9 cellular contexts compared by ENCODE assay signal in the genomic region with DNA sequence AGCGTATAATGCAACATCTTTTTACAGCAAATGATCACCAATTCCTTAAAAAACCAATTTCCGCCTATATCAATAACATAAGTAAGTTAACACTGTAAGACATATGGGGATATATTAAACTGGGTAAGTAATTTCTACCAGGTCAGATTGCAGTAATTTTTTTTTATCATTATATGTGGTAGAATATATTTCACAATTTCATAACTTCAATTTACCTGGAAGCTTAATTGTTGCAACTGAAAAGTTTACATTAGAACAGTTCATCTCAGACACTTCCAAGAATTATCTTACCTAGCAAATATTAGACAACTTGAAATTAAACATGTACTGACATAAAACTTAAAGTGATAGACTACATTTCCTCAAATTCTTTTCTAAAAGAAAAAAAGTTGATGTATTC. TPM values are rescaled to one million over a fixed set of nuclear protein-coding genes. Genes with fewer than 3 reads are reported as not detected.
DNase-seq lines count a peak whose midpoint lies in the region; ATAC-seq and TF ChIP-seq lines count a peak whose summit lies in the region.
"Had no signal": no experiment of that assay in that cellular context is flagged by ENCODE, and none has a peak within 500 bp of the region (broad histone marks: within the 10 kb centered on the region; RNA-seq: fewer than 3 reads in every experiment).

No MANE protein-coding gene starts in this region.

- H3K27me3 ChIP-seq in DOHH2 (ENCODE audit: control insufficient read depth, low read length) (no peaks in the 10 kb centered on the region), OCI-LY3 (ENCODE audit: low read depth, low read length) (no peaks in the 10 kb centered on the region), endocrine pancreas (ENCODE audit: control insufficient read depth, insufficient read depth, low read length) (no peaks in the 10 kb centered on the region), osteoblast (ENCODE audit: insufficient read depth, low read length) (no peaks in the 10 kb centered on the region), colonic mucosa (no peaks in the 10 kb centered on the region)

- ATAC-seq in HG03045 (IDR thresholded peaks at IDR 0.05; ENCODE audit: unreplicated experiment): no peak

- H3K79me2 ChIP-seq in DOHH2 (ENCODE audit: control insufficient read depth, low read length) (peaks cover 58% of the 10 kb centered on the region), OCI-LY3 (ENCODE audit: low read length) (peaks cover 21% of the 10 kb centered on the region), osteoblast (ENCODE audit: insufficient read depth, low read length) (peaks cover 74% of the 10 kb centered on the region)

- H3K9me3 ChIP-seq in DOHH2 (ENCODE audit: control insufficient read depth, insufficient read depth, low read length) (no peaks in the 10 kb centered on the region), OCI-LY3 (ENCODE audit: insufficient read depth, low read length) (no peaks in the 10 kb centered on the region), endocrine pancreas (ENCODE audit: control insufficient read depth, low read length) (no peaks in the 10 kb centered on the region), osteoblast (ENCODE audit: low read depth, low read length) (no peaks in the 10 kb centered on the region), colonic mucosa (no peaks in the 10 kb centered on the region)

- H3K4me2 ChIP-seq in DOHH2 (ENCODE audit: low read length) (peak overlapping the region; percentile 82), OCI-LY3 (ENCODE audit: low read length) (peak overlapping the region; percentile 21; the same call in 1 of the 2 replicates), osteoblast (ENCODE audit: insufficient read depth, low read length) (peak overlapping the region; percentile 92)

- H3K9ac ChIP-seq in OCI-LY3 (ENCODE audit: low read length) (no peak overlapping the region), endocrine pancreas (ENCODE audit: control insufficient read depth, insufficient read depth, low read length) (no peak overlapping the region), colonic mucosa (ENCODE audit: low read depth in 2 of 2, low read length in 2 of 2) (no peak overlapping the region)

- H3K4me1 ChIP-seq in DOHH2 (ENCODE audit: control insufficient read depth, low read length): peaks cover 37% of the 10 kb centered on the region
- peaks cover 26% of the 10 kb centered on the region for H3K4me1 ChIP-seq in OCI-LY3 (ENCODE audit: low read length)
- peaks cover 32% of the 10 kb centered on the region for H3K4me1 ChIP-seq in endocrine pancreas (ENCODE audit: control insufficient read depth, insufficient read depth, low read length)
- H3K4me1 ChIP-seq in osteoblast (ENCODE audit: insufficient read depth, low read length): peaks cover 34% of the 10 kb centered on the region
- H3K4me1 ChIP-seq in colonic mucosa: peaks cover 10% of the 10 kb centered on the region

- no peak for TF ChIP-seq CTCF in DOHH2 (IDR thresholded peaks at IDR 0.05; ENCODE audit: low read depth, low read length, poor library complexity, severe bottlenecking)
- TF ChIP-seq CTCF in OCI-LY3 (IDR thresholded peaks at IDR 0.05; ENCODE audit: low read depth, low read length): no peak
- TF ChIP-seq CTCF in osteoblast (IDR thresholded peaks at IDR 0.05; ENCODE audit: extremely low read depth, low read depth, low read length): no peak
- no peak for TF ChIP-seq CTCF in colonic mucosa (IDR thresholded peaks at IDR 0.05)

- H3F3A ChIP-seq in DOHH2 (ENCODE audit: control insufficient read depth, insufficient read depth): no peaks in the 10 kb centered on the region

- H3K27ac ChIP-seq in DOHH2 (ENCODE audit: low read depth, low read length) (no peak overlapping the region), OCI-LY3 (ENCODE audit: low read length) (no peak overlapping the region), osteoblast (ENCODE audit: low read depth, low read length) (no peak overlapping the region), colonic mucosa (no peak overlapping the region)

- no peak overlapping the region for H2AFZ ChIP-seq in OCI-LY3 (ENCODE audit: low read depth, low read length)
- H2AFZ ChIP-seq in osteoblast (ENCODE audit: low read length): no peak overlapping the region

- peak overlapping the region; percentile 83 for H3K4me3 ChIP-seq in DOHH2 (ENCODE audit: low read length)
- 0 out of 2 replicates have a peak overlapping the region, but pooled peaks have one; percentile 1 for H3K4me3 ChIP-seq in OCI-LY3 (ENCODE audit: low read length)
- peak overlapping the region; percentile 98 for H3K4me3 ChIP-seq in endocrine pancreas (ENCODE audit: control insufficient read depth, insufficient read depth, low read length)
- peak overlapping the region; percentile 82 for H3K4me3 ChIP-seq in osteoblast (ENCODE audit: insufficient read depth, low read length)
- H3K4me3 ChIP-seq in colonic mucosa: no peak overlapping the region

- H3K36me3 ChIP-seq in DOHH2 (ENCODE audit: control insufficient read depth, low read length): peaks cover 7% of the 10 kb centered on the region
- H3K36me3 ChIP-seq in OCI-LY3 (replicated peaks; ENCODE audit: low read depth, low read length): no peaks in the 10 kb centered on the region
- no peaks in the 10 kb centered on the region for H3K36me3 ChIP-seq in endocrine pancreas (ENCODE audit: control insufficient read depth, insufficient read depth, low read length)
- no peaks in the 10 kb centered on the region for H3K36me3 ChIP-seq in osteoblast (ENCODE audit: insufficient read depth, low read length)
- H3K36me3 ChIP-seq in colonic mucosa: no peaks in the 10 kb centered on the region

- H4K20me1 ChIP-seq in DOHH2 (ENCODE audit: control insufficient read depth, insufficient read depth, low read depth, low read length) (no peaks in the 10 kb centered on the region), OCI-LY3 (ENCODE audit: insufficient read depth, low read length) (no peaks in the 10 kb centered on the region), osteoblast (ENCODE audit: insufficient read depth, low read length) (no peaks in the 10 kb centered on the region)

- DNase-seq in osteoblast (ENCODE audit: insufficient read length, low spot score, missing footprints) (no peak), colonic mucosa (no peak), SKM-1 treated with dmso at 0.1 percent for 144 hours (lab: John Stamatoyannopoulos, UW; ENCODE audit: unreplicated experiment) (no peak)
- DNase-seq in stimulated activated naive CD4-positive, alpha-beta T cell treated with Interleukin-2 at 50 U/mL for 16 hours (lab: John Stamatoyannopoulos, UW): no peak
- DNase-seq: activated effector memory CD4-positive, alpha-beta T cell treated with anti-CD3 and anti-CD28 coated beads, Interleukin-2, amount 50 U/mL, for 16 hours had no signal

- H3K9me2 ChIP-seq in DOHH2 (replicated peaks; ENCODE audit: control insufficient read depth, low read length): no peaks in the 10 kb centered on the region

- intact Hi-C loops in colonic mucosa (cut with DNase I): no loop called here

RNA-seq across cellular contexts. Expression of a gene that starts 2.8 kb away (rescaled TPM):
- total RNA-seq in osteoblast: 25.9 and 27.9 TPM in 2 replicates
- 10 to 100 TPM in 1 of 2 donors, 1 to 10 TPM in 1; 8.3 to 15.0 TPM for total RNA-seq in colonic mucosa

RNA-seq across cellular contexts. Expression of a gene that starts 51.9 kb away (rescaled TPM):
- total RNA-seq in osteoblast: 5.1 and 5.6 TPM in 2 replicates
- 10 to 100 TPM in 1 of 2 donors, 1 to 10 TPM in 1; 9.1 to 20.1 TPM for total RNA-seq in colonic mucosa

Comparison
In these comparisons a context has a peak if more than half of its experiments do, and no peak if none do; other contexts are left out.
1. H3K4me2 ChIP-seq: peak in every context shown above with its lines; median percentile 92 in osteoblast; 82 in DOHH2; 21 in OCI-LY3.